In the genomic region with DNA sequence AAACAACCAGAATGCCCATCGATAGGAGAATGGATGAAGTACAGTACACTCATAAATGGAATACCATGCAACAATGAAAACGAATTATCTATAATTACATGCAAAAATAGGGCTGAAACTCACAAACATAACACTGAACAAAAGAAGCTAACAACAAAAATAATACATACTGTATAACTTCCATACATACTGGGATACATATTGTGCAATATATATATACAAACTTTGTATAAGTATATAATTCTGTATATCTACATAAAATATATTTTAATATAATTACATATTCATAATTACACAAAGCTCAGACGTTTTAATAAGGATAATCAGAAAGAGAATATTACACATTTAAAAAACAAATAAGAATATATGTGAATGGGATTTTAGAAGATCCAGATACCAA, we compare ENCODE assay signal across 20 cellular contexts.
A peak's percentile ranks its signal among the peaks of the same experiment; 100 is the strongest.
DNase-seq lines count a peak whose midpoint lies in the region; ATAC-seq, FAIRE-seq and TF ChIP-seq lines count a peak whose summit lies in the region.
"Had no signal": no experiment of that assay in that cellular context is flagged by ENCODE, and none has a peak within 500 bp of the region (broad histone marks: within the 10 kb centered on the region; RNA-seq: fewer than 3 reads in every experiment).

No MANE protein-coding gene starts in this region.

- TF ChIP-seq CTCF in pancreas (IDR thresholded peaks at IDR 0.05), result no peak

- H3K27me3 ChIP-seq in pancreas, result no peaks in the 10 kb centered on the region

- DNase-seq in pancreas (no peak), islet precursor cell (no peak), SW480 (ENCODE audit: low spot score) (no peak)
- DNase-seq: 8988T; C1 segment of cervical spinal cord; CD4-positive, alpha-beta memory T cell; COR-L47; DMS153; DND-41; GDM1; GM23248; H7; HCEC 1CT had no signal

- peak; percentile 79 for FAIRE-seq in G401.6 (lab: Jason Lieb, UNC)
- peak; percentile 73 for FAIRE-seq in TTC549 (lab: Jason Lieb, UNC)
- FAIRE-seq in endometrium (lab: Jason Lieb, UNC), result peak; percentile 46
- peak; percentile 76 for FAIRE-seq in pancreas (lab: Jason Lieb, UNC)
- FAIRE-seq: GM19239, H1 had no signal

- no peaks in the 10 kb centered on the region for H3K9me3 ChIP-seq in pancreas

- H3K27ac ChIP-seq in pancreas, result no peak overlapping the region
- H3K27ac ChIP-seq: GM23248 had no signal

- no peaks in the 10 kb centered on the region for H3K36me3 ChIP-seq in pancreas

- no peak for ATAC-seq in pancreas
- ATAC-seq in GM21381 (IDR thresholded peaks at IDR 0.05; ENCODE audit: unreplicated experiment), result no peak
- ATAC-seq: GM12878 had no signal

- 81 to 87% methylated on average over 3 of the region's 3 CpGs for WGBS in pancreas, 2 donors

- H3K4me1 ChIP-seq in pancreas, result no peaks in the 10 kb centered on the region

- no peak overlapping the region for H3K4me3 ChIP-seq in pancreas
- H3K4me3 ChIP-seq: GM12878, GM23248 had no signal

- intact Hi-C loops in pancreas (cut with DNase I), result no loop called here
